Comparison of ENCODE assay signal across 8 cellular contexts in the genomic region with DNA sequence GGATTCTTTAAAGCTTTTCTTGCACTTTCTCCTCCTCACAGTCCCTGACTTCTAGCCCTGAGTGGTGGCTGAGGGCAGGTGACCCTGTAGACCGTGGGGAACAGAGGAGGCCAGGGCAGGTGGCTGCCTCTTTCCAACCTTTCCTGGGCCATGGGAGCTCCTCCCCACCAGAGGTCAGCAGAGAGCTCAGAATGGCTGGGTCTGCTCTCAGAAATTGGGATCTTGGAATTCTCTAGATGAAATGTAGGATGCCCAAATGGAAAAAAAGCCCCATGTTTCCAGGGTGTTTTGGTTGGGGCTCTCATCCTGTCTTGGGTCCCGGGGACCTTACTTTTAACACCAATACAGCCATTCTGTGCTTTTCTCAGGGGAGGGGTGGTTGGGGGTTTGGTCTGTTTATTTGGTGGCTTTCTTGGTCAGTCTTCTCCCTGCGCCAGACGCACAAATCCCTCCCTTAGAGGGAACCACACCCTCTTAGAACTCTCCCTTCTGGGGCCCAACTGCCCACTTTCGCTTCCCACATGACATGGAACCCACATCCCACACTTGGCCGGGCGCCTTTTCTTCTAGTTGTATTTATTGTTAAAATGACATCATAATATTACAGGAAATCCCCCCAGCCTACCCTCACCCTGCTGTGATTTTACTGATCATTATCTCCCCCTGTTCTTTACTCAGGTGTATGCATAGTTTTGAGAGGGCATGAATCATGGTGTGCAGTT. TPM values are rescaled to one million over a fixed set of nuclear protein-coding genes. Genes with fewer than 3 reads are reported as not detected.
A peak's percentile ranks its signal among the peaks of the same experiment; 100 is the strongest.
DNase-seq lines count a peak whose midpoint lies in the region; ATAC-seq, FAIRE-seq and TF ChIP-seq lines count a peak whose summit lies in the region.

No MANE protein-coding gene starts in this region.

- no peak overlapping the region for H3K4me3 ChIP-seq in K562

- H3K27ac ChIP-seq in K562 (ENCODE audit: extremely low read depth, low read depth, low read length): no peak overlapping the region

- intact Hi-C loops in K562 (cut with micrococcal nuclease): loop anchor here (1.0 to 2.0 kb wide), 2 partner anchors 216 to 336 kb away; no protein-coding TSS in a partner anchor

- H3K9ac ChIP-seq in K562 (ENCODE audit: insufficient read depth in 1 of 2, low read depth in 2 of 2, low read length in 2 of 2): no peak overlapping the region

- peak; percentile 17 for DNase-seq in NK-92 treated with Interleukin-12 subunit alpha and Interleukin-12 subunit beta, amount 100 ng/mL, for 24 hours (lab: John Stamatoyannopoulos, UW)
- DNase-seq in NK-92 (lab: John Stamatoyannopoulos, UW; ENCODE audit: unreplicated experiment): no peak
- DNase-seq in NCI-H128 (lab: John Stamatoyannopoulos, UW; ENCODE audit: unreplicated experiment): peak; percentile 36
- DNase-seq in T-helper 1 cell: peak in 3 of 5 donors; percentile 33 to 49 (median 42)
- peak; percentile 61 to 79 (median 74) for DNase-seq in K562 (ENCODE audit: extremely low read depth in 1 of 4, low spot score in 3 of 4)
- peak; percentile 81 for DNase-seq in iPS-NIHi11 (ENCODE audit: low spot score)
- DNase-seq in stimulated activated CD4-positive, alpha-beta T cell treated with anti-CD3 and anti-CD28 coated beads, Interleukin-12 subunit alpha, Interleukin-12 subunit beta, amount 100 ng/mL, for 48 hours (ENCODE audit: low read depth in 2 of 3, low spot score in 1 of 3): peak in 2 of 3 donors; percentile 38 to 51

- FAIRE-seq in K562 (lab: Jason Lieb, UNC): peak; percentile 86

- H3K9me1 ChIP-seq in K562 (ENCODE audit: control insufficient read depth, insufficient read depth, low read length): no peaks in the 10 kb centered on the region

- ATAC-seq in K562 (peak; percentile 94), HG02798 (IDR thresholded peaks at IDR 0.05; ENCODE audit: poor library complexity, unreplicated experiment) (no peak)

- no peaks in the 10 kb centered on the region for H3K36me3 ChIP-seq in K562 (ENCODE audit: control insufficient read depth, insufficient read depth, low read length)

- no peak for TF ChIP-seq EP300 in K562 (IDR thresholded peaks at IDR 0.05; ENCODE audit: low read length)

- BruUV-seq in K562 (replicated peaks; lab: Mats Ljungman, UMichigan): no TSS peak

- peaks cover 0 to 6% of the 10 kb centered on the region in 2 experiments; a peak in 1 of 5 replicates for H3K27me3 ChIP-seq in K562 (ENCODE audit: control insufficient read depth in 2 of 2, insufficient read depth in 2 of 2, low read length in 2 of 2)

- H3K4me2 ChIP-seq in K562 (ENCODE audit: insufficient read depth, low read length): no peak overlapping the region

- TF ChIP-seq POLR2A in K562 (conservative IDR thresholded peaks at IDR 0.05): no peak

- TF ChIP-seq RAD21 in K562 (CRISPR knock-in tag; conservative IDR thresholded peaks at IDR 0.05 in 1 of 2, IDR thresholded peaks at IDR 0.05 in 1 of 2): peak; percentile 81 to 94

- H3K79me2 ChIP-seq in K562 (ENCODE audit: control insufficient read depth, insufficient read depth, low read length): no peaks in the 10 kb centered on the region

- WGBS in K562 (ENCODE audit: insufficient coverage, low coverage, missing lambda C conversion rate): 21% methylated on average over 7 of the region's 7 CpGs

- CTCF ChIA-PET in K562 (lab: Yijun Ruan, JAX; ENCODE audit: low intra/inter-chr PET ratio): interaction anchor here (1.1 to 4.5 kb wide), 5 partner anchors 217 to 626 kb away, joined by 3 to 59 read pairs (median 6); no protein-coding TSS in a partner anchor

- no peaks in the 10 kb centered on the region for H4K20me1 ChIP-seq in K562 (replicated peaks; ENCODE audit: control insufficient read depth, insufficient read depth, low read length)

- H2AFZ ChIP-seq in K562 (ENCODE audit: low read depth, low read length): no peak overlapping the region

- in situ Hi-C loops in K562 (cut with MboI): no loop called here

- POLR2A ChIA-PET in K562 (lab: Yijun Ruan, JAX): interaction anchor here (0.6 to 0.9 kb wide), 4 partner anchors 16 to 538 kb away, joined by 3 to 4 read pairs (median 4); no protein-coding TSS in a partner anchor

- H3K9me3 ChIP-seq in K562 (replicated peaks; ENCODE audit: control insufficient read depth, insufficient read depth, low read depth, low read length): no peaks in the 10 kb centered on the region

- TF ChIP-seq CTCF in K562 (IDR thresholded peaks at IDR 0.05 in 2 of 3, conservative IDR thresholded peaks at IDR 0.05 in 1 of 3; ENCODE audit: insufficient read depth in 2 of 3, low read depth in 1 of 3, low read length in 3 of 3): peak; percentile 80 to 89 (median 88)

- peaks cover 0 to 3% of the 10 kb centered on the region in 2 experiments; a peak in 3 of 5 replicates for H3K4me1 ChIP-seq in K562 (replicated peaks in 1 of 2; ENCODE audit: control insufficient read depth in 2 of 2, insufficient read depth in 2 of 2, low read length in 2 of 2)

TF ChIP-seq in K562, 482 proteins besides CTCF, POLR2A, EP300 and RAD21 (continues in another document):
- TF ChIP-seq NRF1 (conservative IDR thresholded peaks at IDR 0.05 in 1 of 2, IDR thresholded peaks at IDR 0.05 in 1 of 2) (0 out of 4 replicates have a peak, but pooled peaks of 1 of the 2 experiments have one; percentile 14), JUN (IDR thresholded peaks at IDR 0.05; ENCODE audit: borderline replicate concordance, low read depth, low read length) (peak; percentile 23; the same call in 1 of the 2 replicates), JUN (CRISPR knock-in tag; IDR thresholded peaks at IDR 0.05; ENCODE audit: borderline replicate concordance) (no peak), STAG1 (CRISPR knock-in tag; IDR thresholded peaks at IDR 0.05; ENCODE audit: borderline replicate concordance) (peak; percentile 92; the same call in 1 of the 2 replicates)
- TF ChIP-seq, protein P1, sequence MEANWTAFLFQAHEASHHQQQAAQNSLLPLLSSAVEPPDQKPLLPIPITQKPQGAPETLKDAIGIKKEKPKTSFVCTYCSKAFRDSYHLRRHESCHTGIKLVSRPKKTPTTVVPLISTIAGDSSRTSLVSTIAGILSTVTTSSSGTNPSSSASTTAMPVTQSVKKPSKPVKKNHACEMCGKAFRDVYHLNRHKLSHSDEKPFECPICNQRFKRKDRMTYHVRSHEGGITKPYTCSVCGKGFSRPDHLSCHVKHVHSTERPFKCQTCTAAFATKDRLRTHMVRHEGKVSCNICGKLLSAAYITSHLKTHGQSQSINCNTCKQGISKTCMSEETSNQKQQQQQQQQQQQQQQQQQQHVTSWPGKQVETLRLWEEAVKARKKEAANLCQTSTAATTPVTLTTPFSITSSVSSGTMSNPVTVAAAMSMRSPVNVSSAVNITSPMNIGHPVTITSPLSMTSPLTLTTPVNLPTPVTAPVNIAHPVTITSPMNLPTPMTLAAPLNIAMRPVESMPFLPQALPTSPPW (CRISPR knock-in tag; IDR thresholded peaks at IDR 0.05): peak; percentile 39; the same call in 1 of the 2 replicates
- TF ChIP-seq, protein P2, sequence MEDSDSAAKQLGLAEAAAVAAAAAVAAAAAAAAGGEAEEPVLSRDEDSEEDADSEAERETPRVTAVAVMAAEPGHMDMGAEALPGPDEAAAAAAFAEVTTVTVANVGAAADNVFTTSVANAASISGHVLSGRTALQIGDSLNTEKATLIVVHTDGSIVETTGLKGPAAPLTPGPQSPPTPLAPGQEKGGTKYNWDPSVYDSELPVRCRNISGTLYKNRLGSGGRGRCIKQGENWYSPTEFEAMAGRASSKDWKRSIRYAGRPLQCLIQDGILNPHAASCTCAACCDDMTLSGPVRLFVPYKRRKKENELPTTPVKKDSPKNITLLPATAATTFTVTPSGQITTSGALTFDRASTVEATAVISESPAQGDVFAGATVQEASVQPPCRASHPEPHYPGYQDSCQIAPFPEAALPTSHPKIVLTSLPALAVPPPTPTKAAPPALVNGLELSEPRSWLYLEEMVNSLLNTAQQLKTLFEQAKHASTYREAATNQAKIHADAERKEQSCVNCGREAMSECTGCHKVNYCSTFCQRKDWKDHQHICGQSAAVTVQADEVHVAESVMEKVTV (CRISPR knock-in tag; IDR thresholded peaks at IDR 0.05): peak; percentile 73

RNA-seq across cellular contexts. Expression of a gene that starts 17.9 kb away (rescaled TPM):
- 217 and 324 TPM in 2 replicates for total RNA-seq in K562 (2011; cell fraction: chromatin; rRNA removed; ENCODE audit: low replicate concordance)
- total RNA-seq in K562 (2011; cell fraction: nucleolus; rRNA removed): 221 and 239 TPM in 2 replicates
- 270 and 367 TPM in 2 replicates for total RNA-seq in K562 (2011; cell fraction: nucleoplasm; rRNA removed)
- total RNA-seq in K562 (2014; rRNA removed): 266 and 294 TPM in 2 replicates
- 212 and 224 TPM in 2 replicates for total RNA-seq in K562 (2014; rRNA removed; fragmentation: Illumina TruSeq; extraction: Trizol)
- 216 and 220 TPM in 2 replicates for total RNA-seq in K562 (2015; rRNA removed; fragmentation: Illumina TruSeq; extraction: Trizol)
- 422 and 439 TPM in 2 replicates for total RNA-seq in K562 (2021)
- 321 and 329 TPM in 2 replicates for polyA plus RNA-seq in K562 (2011; rRNA removed)
- 659 and 699 TPM in 2 replicates for polyA plus RNA-seq in K562 (2011; cell fraction: cytosol; rRNA removed)
- 480 and 564 TPM in 2 replicates for polyA plus RNA-seq in K562 (2011; cell fraction: nucleus; rRNA removed)
- polyA plus RNA-seq in K562 (2012): 497 and 536 TPM in 2 replicates
- 648 and 649 TPM in 2 replicates for polyA plus RNA-seq in K562 (2014; fragmentation: Illumina TruSeq; extraction: Trizol)
- polyA plus RNA-seq in K562 (2014; fragmentation: Nextera tagmentation; extraction: Ambion mirVana): 100 to 1,000 TPM; 128 to 129 TPM
- 343 and 398 TPM in 2 replicates for polyA plus RNA-seq in K562 (2014; rRNA removed)
- polyA minus RNA-seq in K562 (2011; rRNA and poly(A)+ RNA removed): 360 and 482 TPM in 2 replicates
- polyA minus RNA-seq in K562 (2011; cell fraction: cytosol; rRNA and poly(A)+ RNA removed): 377 and 397 TPM in 2 replicates
- polyA minus RNA-seq in K562 (2011; cell fraction: nucleus; rRNA and poly(A)+ RNA removed): 103 and 150 TPM in 2 replicates

RNA-seq across cellular contexts. Expression of a gene that starts 19.8 kb away (rescaled TPM):
- total RNA-seq in K562 (2011; cell fraction: chromatin; rRNA removed; ENCODE audit: low replicate concordance): 0.42 and 1.3 TPM in 2 replicates
- 0.50 and 0.79 TPM in 2 replicates for total RNA-seq in K562 (2011; cell fraction: nucleolus; rRNA removed)
- total RNA-seq in K562 (2011; cell fraction: nucleoplasm; rRNA removed): 0.92 and 1.1 TPM in 2 replicates
- 0.73 and 2.5 TPM in 2 replicates for total RNA-seq in K562 (2014; rRNA removed)
- 0.25 and 0.45 TPM in 2 replicates for total RNA-seq in K562 (2014; rRNA removed; fragmentation: Illumina TruSeq; extraction: Trizol)
- 0.64 and 0.69 TPM in 2 replicates for total RNA-seq in K562 (2015; rRNA removed; fragmentation: Illumina TruSeq; extraction: Trizol)
- total RNA-seq in K562 (2021): 1.2 and 1.3 TPM in 2 replicates
- polyA plus RNA-seq in K562 (2011; rRNA removed): 0.07 TPM in 2 replicates
- not detected in 2 replicates for polyA plus RNA-seq in K562 (2011; cell fraction: cytosol; rRNA removed)
- polyA plus RNA-seq in K562 (2011; cell fraction: nucleus; rRNA removed): 0.22 and 0.37 TPM in 2 replicates
- 0.91 and 1.0 TPM in 2 replicates for polyA plus RNA-seq in K562 (2012)
- 0.21 and 0.90 TPM in 2 replicates for polyA plus RNA-seq in K562 (2014; fragmentation: Illumina TruSeq; extraction: Trizol)
- polyA plus RNA-seq in K562 (2014; fragmentation: Nextera tagmentation; extraction: Ambion mirVana): under 1 TPM; 0.04 to 0.14 TPM
- polyA plus RNA-seq in K562 (2014; rRNA removed): 1.0 and 1.8 TPM in 2 replicates
- not detected in 2 replicates for polyA minus RNA-seq in K562 (2011; rRNA and poly(A)+ RNA removed)
- not detected in 2 replicates for polyA minus RNA-seq in K562 (2011; cell fraction: cytosol; rRNA and poly(A)+ RNA removed)
- not detected in 2 replicates for polyA minus RNA-seq in K562 (2011; cell fraction: nucleus; rRNA and poly(A)+ RNA removed)
